In genomic region chr2:13433954-13434353, GRCh38 we compare ENCODE assay signal across 22 cellular contexts.
"Had no signal": no experiment of that assay in that cellular context is flagged by ENCODE, and none has a peak within 500 bp of the region (broad histone marks: within the 10 kb centered on the region; RNA-seq: fewer than 3 reads in every experiment).

No MANE protein-coding gene starts in this region.

- H3K27me3 ChIP-seq: dorsolateral prefrontal cortex, esophagus squamous epithelium, gastrocnemius medialis, heart right ventricle, left lung had no signal

- H3K27ac ChIP-seq: coronary artery, dorsolateral prefrontal cortex, epithelial cell of prostate, esophagus squamous epithelium, gastrocnemius medialis, heart right ventricle, left lung, lower lobe of right lung had no signal

- DNase-seq: dermis blood vessel endothelial cell; dorsolateral prefrontal cortex; effector CD4-positive, alpha-beta T cell; effector memory CD4-positive, alpha-beta T cell; erythroblast; esophagus squamous epithelium; foreskin fibroblast; foreskin melanocyte; gastrocnemius medialis; glutamatergic neuron; heart right ventricle; hippocampal formation; left cardiac atrium; left lung; left ventricle myocardium superior; lower lobe of right lung; mesendoderm; midbrain; naive thymus-derived CD4-positive, alpha-beta T cell had no signal

- ATAC-seq: esophagus mucosa; gastrocnemius medialis; heart right ventricle; left cardiac atrium; left lung; left ventricle myocardium superior; lower lobe of right lung; naive thymus-derived CD4-positive, alpha-beta T cell had no signal

- H3K36me3 ChIP-seq: esophagus squamous epithelium, gastrocnemius medialis, heart right ventricle, left lung, lower lobe of right lung had no signal

- H3K4me3 ChIP-seq: coronary artery, dorsolateral prefrontal cortex, esophagus squamous epithelium, gastrocnemius medialis, heart right ventricle, left lung, lower lobe of right lung had no signal

- H3K9me3 ChIP-seq: esophagus squamous epithelium, gastrocnemius medialis, heart right ventricle, left lung, lower lobe of right lung had no signal

- H3K4me1 ChIP-seq: gastrocnemius medialis, heart right ventricle, left lung, lower lobe of right lung had no signal
